Comparison of ENCODE assay signal across 10 cellular contexts in the genomic region with DNA sequence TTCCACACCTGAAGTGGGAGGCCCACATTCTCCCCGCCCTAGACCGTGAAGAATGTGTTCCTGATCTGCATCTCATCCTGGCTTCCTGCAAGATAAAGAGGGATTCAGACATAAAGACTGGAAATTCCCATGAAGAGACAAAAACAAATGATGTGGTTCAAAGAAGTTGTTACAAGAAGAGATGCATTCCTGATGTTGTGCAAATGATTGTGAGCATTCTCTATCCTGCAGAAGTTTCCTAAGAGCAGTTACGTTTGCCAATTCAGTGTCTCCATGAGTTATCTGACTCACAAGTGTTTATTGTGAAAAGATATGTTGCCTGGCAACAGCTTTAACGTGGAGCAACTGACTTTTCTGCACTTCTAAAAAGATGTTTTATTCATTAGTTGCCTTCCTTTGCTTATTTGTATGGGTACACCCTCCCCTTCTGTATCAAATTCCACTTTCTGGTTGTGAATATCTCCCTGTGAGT.
DNase-seq lines count a peak whose midpoint lies in the region; ATAC-seq and TF ChIP-seq lines count a peak whose summit lies in the region.
"Had no signal": no experiment of that assay in that cellular context is flagged by ENCODE, and none has a peak within 500 bp of the region (broad histone marks: within the 10 kb centered on the region; RNA-seq: fewer than 3 reads in every experiment).

No MANE protein-coding gene starts in this region.

- H3K27ac ChIP-seq in muscle layer of colon (ENCODE audit: low read depth, low read length) = peak overlapping the region; percentile 35
- no peak overlapping the region for H3K27ac ChIP-seq in stomach
- no peak overlapping the region for H3K27ac ChIP-seq in dorsolateral prefrontal cortex
- H3K27ac ChIP-seq in ovary = no peak overlapping the region
- H3K27ac ChIP-seq: upper lobe of right lung had no signal

- TF ChIP-seq POLR2A in NB4 (IDR thresholded peaks at IDR 0.05; ENCODE audit: extremely low read depth, insufficient read length) (no peak), stomach (IDR thresholded peaks at IDR 0.05) (no peak), ovary (IDR thresholded peaks at IDR 0.05) (no peak)

- ATAC-seq in HG02763 (IDR thresholded peaks at IDR 0.05; ENCODE audit: unreplicated experiment) = no peak
- ATAC-seq: upper lobe of right lung had no signal

- H3K9ac ChIP-seq in muscle layer of colon (ENCODE audit: low read length) = no peak overlapping the region

- no peaks in the 10 kb centered on the region for H3K9me3 ChIP-seq in muscle layer of colon (ENCODE audit: low read length)
- peaks cover 0 to under 1% (median 0%) of the 10 kb centered on the region in 4 donors for H3K9me3 ChIP-seq in stomach
- H3K9me3 ChIP-seq in ovary = no peaks in the 10 kb centered on the region
- H3K9me3 ChIP-seq: upper lobe of right lung had no signal

- no peaks in the 10 kb centered on the region for H3K36me3 ChIP-seq in muscle layer of colon (ENCODE audit: insufficient read depth, low read length)
- no peaks in the 10 kb centered on the region for H3K36me3 ChIP-seq in stomach
- no peaks in the 10 kb centered on the region for H3K36me3 ChIP-seq in ovary
- H3K36me3 ChIP-seq: upper lobe of right lung had no signal

- DNase-seq in COR-L47 (lab: John Stamatoyannopoulos, UW) (peak; percentile 15), NB4 (ENCODE audit: low read depth) (peak; percentile 2), dermis blood vessel endothelial cell (peak; percentile 48), stomach (no peak), dorsolateral prefrontal cortex (no peak), ovary (no peak)
- DNase-seq: activated T-cell treated with anti-CD3 and anti-CD28 coated beads, Interleukin-2, amount 50 U/mL, for 48 hours; upper lobe of right lung had no signal

- H3K27me3 ChIP-seq in muscle layer of colon (ENCODE audit: control insufficient read depth in 1 of 2, insufficient read depth in 2 of 2, low read length in 2 of 2) (no peaks in the 10 kb centered on the region), stomach (no peaks in the 10 kb centered on the region), dorsolateral prefrontal cortex (no peaks in the 10 kb centered on the region), ovary (no peaks in the 10 kb centered on the region)
- H3K27me3 ChIP-seq: upper lobe of right lung had no signal

- H3K4me3 ChIP-seq in NB4 (ENCODE audit: low read depth, low read length) = no peak overlapping the region
- no peak overlapping the region for H3K4me3 ChIP-seq in muscle layer of colon (ENCODE audit: low read depth in 1 of 2, low read length in 2 of 2)
- H3K4me3 ChIP-seq in stomach = no peak overlapping the region
- H3K4me3 ChIP-seq in dorsolateral prefrontal cortex = no peak overlapping the region
- H3K4me3 ChIP-seq in ovary = no peak overlapping the region
- H3K4me3 ChIP-seq: upper lobe of right lung had no signal

- WGBS in stomach, 5 donors = 16 to 22% (median 19%) methylated on average over 4 of the region's 4 CpGs
- 2 to 5% (median 2%) methylated on average over 4 of the region's 4 CpGs for WGBS in ovary, 3 donors

- no peak for TF ChIP-seq EP300 in stomach (IDR thresholded peaks at IDR 0.05)
- TF ChIP-seq EP300 in ovary (IDR thresholded peaks at IDR 0.05) = no peak

- intact Hi-C loops in stomach (cut with DNase I; ENCODE audit: low total_unique reads) (no loop called here), dorsolateral prefrontal cortex (cut with DNase I) (no loop called here), ovary (cut with DNase I) (no loop called here)

- no peak for TF ChIP-seq CTCF in NB4 (IDR thresholded peaks at IDR 0.05; ENCODE audit: low read depth, low read length)
- no peak for TF ChIP-seq CTCF in stomach (IDR thresholded peaks at IDR 0.05)
- TF ChIP-seq CTCF in dorsolateral prefrontal cortex (IDR thresholded peaks at IDR 0.05 in 54 of 56, conservative IDR thresholded peaks at IDR 0.05 in 2 of 56; ENCODE audit: low read depth in 1 of 56, partially characterized antibody in 56 of 56) = no peak
- TF ChIP-seq CTCF in ovary (IDR thresholded peaks at IDR 0.05) = no peak

- H3K4me1 ChIP-seq in muscle layer of colon (ENCODE audit: insufficient read depth, low read length) = peaks cover 19% of the 10 kb centered on the region
- no peaks in the 10 kb centered on the region for H3K4me1 ChIP-seq in stomach
- H3K4me1 ChIP-seq in ovary (ENCODE audit: insufficient read depth) = no peaks in the 10 kb centered on the region
- H3K4me1 ChIP-seq: upper lobe of right lung had no signal

Comparison
In these comparisons a context has a peak if more than half of its experiments do, and no peak if none do; other contexts are left out.
1. DNase-seq: peak in COR-L47 (single experiment), NB4 (single experiment) and dermis blood vessel endothelial cell (single experiment); none in stomach (single experiment), dorsolateral prefrontal cortex (0 of 10) and ovary (0 of 5).